In genomic region chr3:18086078-18086477, GRCh38 we compare ENCODE assay signal across 17 cellular contexts.
"Had no signal": no experiment of that assay in that cellular context is flagged by ENCODE, and none has a peak within 500 bp of the region (broad histone marks: within the 10 kb centered on the region; RNA-seq: fewer than 3 reads in every experiment).

No MANE protein-coding gene starts in this region.

- H3K9me3 ChIP-seq: body of pancreas, colonic mucosa, left lung, right atrium auricular region, upper lobe of left lung had no signal

- DNase-seq: activated CD4-positive, alpha-beta T cell treated with anti-CD3 and anti-CD28 coated beads, Interleukin-2, amount 50 U/mL, for 48 hours; activated gamma-delta T cell; activated T-cell treated with anti-CD3 and anti-CD28 coated beads, Interleukin-2, amount 50 U/mL, for 48 hours; body of pancreas; central memory CD4-positive, alpha-beta T cell; colonic mucosa; left lung; natural killer cell; stimulated activated CD4-positive, alpha-beta T cell treated with anti-CD3 and anti-CD28 coated beads, Interleukin-4, amount 100 ng/mL, for 1 hour; stimulated activated naive CD4-positive, alpha-beta T cell; T-helper 1 cell; T1000; upper lobe of left lung had no signal

- H3K36me3 ChIP-seq: colonic mucosa, left lung, right atrium auricular region, upper lobe of left lung had no signal

- H3K27ac Mint-ChIP-seq: activated naive CD4-positive, alpha-beta T cell treated with anti-CD3 and anti-CD28 coated beads, Interleukin-2, amount 50 U/mL, for 72 hours; memory B cell; natural killer cell had no signal

- H3K27me3 ChIP-seq: body of pancreas, colonic mucosa, hepatocyte, left lung, right atrium auricular region, upper lobe of left lung had no signal

- H3K9me3 Mint-ChIP-seq: activated naive CD4-positive, alpha-beta T cell treated with anti-CD3 and anti-CD28 coated beads, Interleukin-2, amount 50 U/mL, for 72 hours; memory B cell; natural killer cell had no signal

- H3K36me3 Mint-ChIP-seq: activated naive CD4-positive, alpha-beta T cell treated with anti-CD3 and anti-CD28 coated beads, Interleukin-2, amount 50 U/mL, for 72 hours; memory B cell; natural killer cell had no signal

- H2AFZ ChIP-seq: hepatocyte had no signal

- H3K4me3 Mint-ChIP-seq: memory B cell, natural killer cell had no signal

- H3K27ac ChIP-seq: body of pancreas, colonic mucosa, hepatocyte, left lung, right atrium auricular region, upper lobe of left lung had no signal

- H3K4me2 ChIP-seq: hepatocyte had no signal

- H3K4me1 Mint-ChIP-seq: memory B cell had no signal

- H3K4me1 ChIP-seq: body of pancreas, colonic mucosa, left lung, right atrium auricular region, upper lobe of left lung had no signal

- H3K79me2 ChIP-seq: hepatocyte had no signal

- H3K4me3 ChIP-seq: body of pancreas, colonic mucosa, hepatocyte, left lung, right atrium auricular region, upper lobe of left lung had no signal
